22 cellular contexts compared by ENCODE assay signal in the genomic region with DNA sequence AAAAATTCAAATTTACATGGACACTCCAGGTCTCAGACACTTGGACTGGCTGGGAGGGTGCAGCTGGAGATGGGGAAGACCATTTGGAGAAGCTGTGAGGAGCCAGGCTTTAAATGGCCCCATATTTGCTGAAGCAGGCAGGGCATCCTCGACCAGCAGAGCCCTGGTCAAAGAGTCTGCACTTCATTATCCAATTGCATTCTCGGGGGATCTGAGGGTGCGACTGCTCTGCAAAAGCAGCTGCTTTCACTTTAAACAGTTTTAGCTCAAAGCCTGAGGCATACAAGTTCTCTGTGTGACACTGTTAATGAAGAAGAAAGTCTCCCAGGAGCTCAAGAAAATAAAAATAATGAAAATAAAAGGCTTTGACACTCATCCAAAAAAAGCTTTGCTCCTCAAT.
DNase-seq lines count a peak whose midpoint lies in the region; ATAC-seq and TF ChIP-seq lines count a peak whose summit lies in the region.
"Had no signal": no experiment of that assay in that cellular context is flagged by ENCODE, and none has a peak within 500 bp of the region (broad histone marks: within the 10 kb centered on the region; RNA-seq: fewer than 3 reads in every experiment).

No MANE protein-coding gene starts in this region.

- peak; percentile 39 for DNase-seq in SK-N-SH
- peak; percentile 38 for DNase-seq in MM.1S
- no peak for DNase-seq in stimulated activated naive B cell treated with anti-CD40 and anti-IgM and Interleukin-4, amounts not matched to agents 10 μg/mL and 1 μg/mL and 100 μg/mL, for 72 hours
- DNase-seq in effector CD4-positive, alpha-beta T cell, result no peak
- DNase-seq in NCI-H1694 (lab: John Stamatoyannopoulos, UW), result no peak
- DNase-seq in cerebellum (ENCODE audit: low spot score), result no peak
- DNase-seq: activated CD8-positive, alpha-beta T cell treated with anti-CD3 and anti-CD28 coated beads, Interleukin-2, amount 10 ng/mL, durations not matched to agents 7 days and 5 days; caudate nucleus; CD4-positive, CD25-positive, alpha-beta regulatory T cell; DMS53; endodermal cell; HFFc6; NCI-H2029; NCI-H526 treated with DMSO at 0.1 percent for 48 hours; stimulated activated naive CD8-positive, alpha-beta T cell treated with anti-CD3 and anti-CD28 coated beads, Interleukin-15, amount 100 ng/mL, for 72 hours; SW 1271 had no signal

- TF ChIP-seq EP300 in SK-N-SH (IDR thresholded peaks at IDR 0.05; ENCODE audit: borderline replicate concordance in 1 of 2, low read depth in 1 of 2, low read length in 1 of 2), result no peak

- 2% methylated on average over 3 of the region's 3 CpGs for WGBS in SK-N-SH (ENCODE audit: low lambda C conversion rate)

- H3K9ac ChIP-seq in SK-N-SH (no peak overlapping the region), MM.1S (ENCODE audit: low read length) (peak overlapping the region; percentile 5; the same call in 1 of the 2 replicates)
- H3K9ac ChIP-seq: neural progenitor cell had no signal

- H3K9me3 ChIP-seq in SK-N-SH, result no peaks in the 10 kb centered on the region
- H3K9me3 ChIP-seq in MM.1S (replicated peaks; ENCODE audit: insufficient read depth, low read length), result no peaks in the 10 kb centered on the region

- no peak overlapping the region for H3K4me2 ChIP-seq in SK-N-SH
- peak overlapping the region; percentile 65 for H3K4me2 ChIP-seq in MM.1S (ENCODE audit: low read depth, low read length)
- H3K4me2 ChIP-seq: neural progenitor cell had no signal

- no peak overlapping the region for H2AFZ ChIP-seq in SK-N-SH (ENCODE audit: low read depth)
- peak overlapping the region; percentile 23; the same call in 1 of the 2 replicates for H2AFZ ChIP-seq in MM.1S (ENCODE audit: low read length)
- H2AFZ ChIP-seq: neural progenitor cell had no signal

- H3K27ac Mint-ChIP-seq in stimulated activated naive B cell treated with anti-CD40 and anti-IgM and Interleukin-4, amounts not matched to agents 10 μg/mL and 1 μg/mL and 100 μg/mL, for 72 hours, result peak overlapping the region; percentile 83
- H3K27ac Mint-ChIP-seq: activated CD8-positive, alpha-beta T cell treated with anti-CD3 and anti-CD28 coated beads, Interleukin-2, amount 10 ng/mL, durations not matched to agents 7 days and 5 days; activated T-helper 1 cell treated with anti-CD3 and anti-CD28 coated beads, Interleukin-12 subunit alpha, Interleukin-12 subunit beta, Interleukin-2, Interleukin-4 antibody, amounts not matched to agents 30 ng/mL and 10 ng/mL and 1 ng/mL, durations not matched to agents 14 hours and 24 hours and 36 hours; CD4-positive, CD25-positive, alpha-beta regulatory T cell; endodermal cell; HFFc6; mesothelial cell of epicardium; neural progenitor cell had no signal

- ATAC-seq in SK-N-SH treated with all-trans-retinoic acid at 6 μM for 48 hours (no peak), HG02678 (IDR thresholded peaks at IDR 0.05; ENCODE audit: unreplicated experiment) (peak; percentile 6)
- ATAC-seq in stimulated activated naive B cell treated with anti-CD40 and anti-IgM and Interleukin-4, amounts not matched to agents 10 μg/mL and 1 μg/mL and 100 μg/mL, for 72 hours (replicated peaks), result no peak
- ATAC-seq: activated CD8-positive, alpha-beta T cell treated with anti-CD3 and anti-CD28 coated beads, Interleukin-2, amount 10 ng/mL, durations not matched to agents 7 days and 5 days; Panc1; stimulated activated naive CD8-positive, alpha-beta T cell treated with anti-CD3 and anti-CD28 coated beads, Interleukin-15, amount 100 ng/mL, for 72 hours had no signal

- POLR2A ChIA-PET in SK-N-SH (lab: Yijun Ruan, JAX), result no interaction called here

- H3K36me3 Mint-ChIP-seq in stimulated activated naive B cell treated with anti-CD40 and anti-IgM and Interleukin-4, amounts not matched to agents 10 μg/mL and 1 μg/mL and 100 μg/mL, for 72 hours, result no peaks in the 10 kb centered on the region
- H3K36me3 Mint-ChIP-seq: CD4-positive, CD25-positive, alpha-beta regulatory T cell; mesothelial cell of epicardium; neural progenitor cell had no signal

- TF ChIP-seq CTCF in SK-N-SH (IDR thresholded peaks at IDR 0.05) (no peak), MM.1S (IDR thresholded peaks at IDR 0.05; ENCODE audit: low read length) (no peak)

- H3K27me3 Mint-ChIP-seq in stimulated activated naive B cell treated with anti-CD40 and anti-IgM and Interleukin-4, amounts not matched to agents 10 μg/mL and 1 μg/mL and 100 μg/mL, for 72 hours, result no peaks in the 10 kb centered on the region
- H3K27me3 Mint-ChIP-seq: stimulated activated naive CD8-positive, alpha-beta T cell treated with anti-CD3 and anti-CD28 coated beads, Interleukin-15, amount 100 ng/mL, for 72 hours had no signal

- no peak for TF ChIP-seq RAD21 in SK-N-SH (IDR thresholded peaks at IDR 0.05; ENCODE audit: low read length)

- H3K4me3 Mint-ChIP-seq in stimulated activated naive B cell treated with anti-CD40 and anti-IgM and Interleukin-4, amounts not matched to agents 10 μg/mL and 1 μg/mL and 100 μg/mL, for 72 hours, result peak overlapping the region; percentile 52 to 55
- H3K4me3 Mint-ChIP-seq: activated CD8-positive, alpha-beta T cell treated with anti-CD3 and anti-CD28 coated beads, Interleukin-2, amount 10 ng/mL, durations not matched to agents 7 days and 5 days; activated T-helper 1 cell treated with anti-CD3 and anti-CD28 coated beads, Interleukin-12 subunit alpha, Interleukin-12 subunit beta, Interleukin-2, Interleukin-4 antibody, amounts not matched to agents 30 ng/mL and 10 ng/mL and 1 ng/mL, durations not matched to agents 14 hours and 24 hours and 36 hours; CD4-positive, CD25-positive, alpha-beta regulatory T cell; endodermal cell; HFFc6; mesothelial cell of epicardium; neural progenitor cell; stimulated activated naive CD8-positive, alpha-beta T cell treated with anti-CD3 and anti-CD28 coated beads, Interleukin-15, amount 100 ng/mL, for 72 hours had no signal

- no peaks in the 10 kb centered on the region for H3K9me2 ChIP-seq in SK-N-SH
- H3K9me2 ChIP-seq in MM.1S (replicated peaks; ENCODE audit: insufficient read depth, low read length), result no peaks in the 10 kb centered on the region

- H3K4me1 ChIP-seq in SK-N-SH (ENCODE audit: control insufficient read depth in 1 of 2, insufficient read depth in 2 of 2, low read depth in 1 of 2, low read length in 1 of 2), result peaks cover 0 to 13% of the 10 kb centered on the region in 2 experiments; a peak in 1 of 4 replicates
- peaks cover 45% of the 10 kb centered on the region for H3K4me1 ChIP-seq in MM.1S (ENCODE audit: low read length)

- H3K27ac ChIP-seq in SK-N-SH (ENCODE audit: low read depth in 2 of 2, low read length in 1 of 2), result no peak overlapping the region
- H3K27ac ChIP-seq in MM.1S (ENCODE audit: low read length), result peak overlapping the region; percentile 50; the same call in 1 of the 2 replicates
- H3K27ac ChIP-seq: neural progenitor cell had no signal

- H3K79me2 ChIP-seq in SK-N-SH (ENCODE audit: insufficient read depth), result no peaks in the 10 kb centered on the region
- H3K79me2 ChIP-seq in MM.1S (ENCODE audit: low read length), result no peaks in the 10 kb centered on the region

- H3K4me3 ChIP-seq in SK-N-SH (ENCODE audit: low read depth in 2 of 2, low read length in 1 of 2) (no peak overlapping the region), MM.1S (ENCODE audit: low read length) (0 out of 2 replicates have a peak overlapping the region, but pooled peaks have one; percentile 26)
- H3K4me3 ChIP-seq: neural progenitor cell had no signal

- CTCF ChIA-PET in SK-N-SH (lab: Yijun Ruan, JAX), result interaction anchor here (0.6 to 1.3 kb wide), 5 partner anchors 15 to 905 kb away, joined by 3 read pairs; no protein-coding TSS in a partner anchor

- H4K20me1 ChIP-seq in SK-N-SH (ENCODE audit: insufficient read depth) (no peaks in the 10 kb centered on the region), MM.1S (ENCODE audit: insufficient read depth, low read length) (no peaks in the 10 kb centered on the region)

- H3K9me3 Mint-ChIP-seq in stimulated activated naive B cell treated with anti-CD40 and anti-IgM and Interleukin-4, amounts not matched to agents 10 μg/mL and 1 μg/mL and 100 μg/mL, for 72 hours, result peaks cover 0 to 1% of the 10 kb centered on the region in 2 donors
- H3K9me3 Mint-ChIP-seq: activated T-helper 1 cell treated with anti-CD3 and anti-CD28 coated beads, Interleukin-12 subunit alpha, Interleukin-12 subunit beta, Interleukin-2, Interleukin-4 antibody, amounts not matched to agents 30 ng/mL and 10 ng/mL and 1 ng/mL, durations not matched to agents 14 hours and 24 hours and 36 hours; endodermal cell; mesothelial cell of epicardium; neural progenitor cell; stimulated activated naive CD8-positive, alpha-beta T cell treated with anti-CD3 and anti-CD28 coated beads, Interleukin-15, amount 100 ng/mL, for 72 hours had no signal

- H3K36me3 ChIP-seq in SK-N-SH (replicated peaks in 1 of 2; ENCODE audit: control insufficient read depth in 1 of 2, insufficient read depth in 2 of 2, low read length in 1 of 2) (no peaks in the 10 kb centered on the region), MM.1S (replicated peaks; ENCODE audit: insufficient read depth, low read length) (no peaks in the 10 kb centered on the region)
- H3K36me3 ChIP-seq: neural progenitor cell had no signal

- H3F3A ChIP-seq in SK-N-SH (replicated peaks; ENCODE audit: insufficient read depth), result no peaks in the 10 kb centered on the region
- H3F3A ChIP-seq in MM.1S (ENCODE audit: insufficient read depth, low read length), result peaks cover 33% of the 10 kb centered on the region

- peaks cover 20 to 26% of the 10 kb centered on the region in 2 donors for H3K4me1 Mint-ChIP-seq in stimulated activated naive B cell treated with anti-CD40 and anti-IgM and Interleukin-4, amounts not matched to agents 10 μg/mL and 1 μg/mL and 100 μg/mL, for 72 hours
- H3K4me1 Mint-ChIP-seq: CD4-positive, CD25-positive, alpha-beta regulatory T cell; mesothelial cell of epicardium; neural progenitor cell had no signal

- H3K27me3 ChIP-seq in SK-N-SH (ENCODE audit: insufficient read depth), result no peaks in the 10 kb centered on the region
- H3K27me3 ChIP-seq in MM.1S (replicated peaks; ENCODE audit: insufficient read depth, low read length), result no peaks in the 10 kb centered on the region
- H3K27me3 ChIP-seq: neural progenitor cell had no signal

TF ChIP-seq in SK-N-SH, 30 proteins besides CTCF, POLR2A, EP300 and RAD21 (continues in another document):
- no peak for TF ChIP-seq TEAD4 (IDR thresholded peaks at IDR 0.05; ENCODE audit: borderline replicate concordance, insufficient read depth)

TF ChIP-seq in SK-N-SH treated with all-trans-retinoic acid at 6 μM for 48 hours, 23 proteins besides CTCF, POLR2A, EP300 and RAD21 (continues in another document):
- TF ChIP-seq GLIS3 (CRISPR knock-in tag; IDR thresholded peaks at IDR 0.05), result no peak

Comparison
In these comparisons a context has a peak if more than half of its experiments do, and no peak if none do; other contexts are left out.
1. DNase-seq: peak in SK-N-SH (single experiment) and MM.1S (single experiment); none in stimulated activated naive B cell treated with anti-CD40 and anti-IgM and Interleukin-4, amounts not matched to agents 10 μg/mL and 1 μg/mL and 100 μg/mL, for 72 hours (single experiment), effector CD4-positive, alpha-beta T cell (single experiment), NCI-H1694 (single experiment) and cerebellum (single experiment).